16 cellular contexts compared by ENCODE assay signal in the genomic region with DNA sequence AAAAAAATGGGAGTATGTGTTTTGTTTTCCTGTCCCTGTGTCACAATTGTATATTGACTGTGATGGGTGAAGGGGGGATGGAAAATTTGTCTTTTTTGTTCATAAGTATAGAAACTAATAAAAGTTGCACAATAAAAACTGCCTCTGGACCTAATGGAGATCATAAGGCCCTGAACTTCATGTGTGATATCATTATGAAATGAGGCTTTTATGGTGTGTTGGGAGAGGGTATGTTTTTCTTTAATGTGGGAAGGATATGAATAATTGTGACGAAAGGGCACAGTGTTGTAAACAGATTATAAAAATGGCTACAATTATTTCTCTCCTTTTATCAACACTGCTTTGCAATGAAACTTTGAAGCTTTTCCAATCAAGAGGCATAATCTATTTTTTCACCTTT.
A peak's percentile ranks its signal among the peaks of the same experiment; 100 is the strongest.
DNase-seq lines count a peak whose midpoint lies in the region; ATAC-seq and TF ChIP-seq lines count a peak whose summit lies in the region.
"Had no signal": no experiment of that assay in that cellular context is flagged by ENCODE, and none has a peak within 500 bp of the region (broad histone marks: within the 10 kb centered on the region; RNA-seq: fewer than 3 reads in every experiment).

No MANE protein-coding gene starts in this region.

- H3K27ac ChIP-seq in brain microvascular endothelial cell, result peak overlapping the region; percentile 14
- peak overlapping the region; percentile 21 for H3K27ac ChIP-seq in osteoblast (ENCODE audit: low read depth, low read length)

- no peak overlapping the region for H3K4me2 ChIP-seq in osteoblast (ENCODE audit: insufficient read depth, low read length)

- TF ChIP-seq CTCF in HFFc6 (IDR thresholded peaks at IDR 0.05), result no peak
- TF ChIP-seq CTCF in brain microvascular endothelial cell (IDR thresholded peaks at IDR 0.05; ENCODE audit: low read depth, low read length, missing control alignments), result no peak
- TF ChIP-seq CTCF in osteoblast (IDR thresholded peaks at IDR 0.05; ENCODE audit: extremely low read depth, low read depth, low read length), result no peak
- TF ChIP-seq CTCF in lower leg skin (IDR thresholded peaks at IDR 0.05), result no peak

- no peaks in the 10 kb centered on the region for H4K20me1 ChIP-seq in osteoblast (ENCODE audit: insufficient read depth, low read length)

- H3K27ac Mint-ChIP-seq in HFFc6, result peak overlapping the region; percentile 64
- H3K27ac Mint-ChIP-seq: CD4-positive, alpha-beta memory T cell had no signal

- H3K4me3 ChIP-seq in brain microvascular endothelial cell (ENCODE audit: low read depth, low read length) (no peak overlapping the region), osteoblast (ENCODE audit: insufficient read depth, low read length) (no peak overlapping the region), lower leg skin (ENCODE audit: low read depth, poor library complexity, severe bottlenecking) (no peak overlapping the region)
- H3K4me3 ChIP-seq: MG63 had no signal

- intact Hi-C loops in lower leg skin (cut with DNase I; ENCODE audit: low total_unique reads), result no loop called here

- H3K4me1 ChIP-seq in osteoblast (ENCODE audit: insufficient read depth, low read length), result peaks cover 4% of the 10 kb centered on the region
- H3K4me1 ChIP-seq: BE2C had no signal

- ATAC-seq in GM18870 (IDR thresholded peaks at IDR 0.05; ENCODE audit: unreplicated experiment) (no peak), HG03571 (IDR thresholded peaks at IDR 0.05; ENCODE audit: unreplicated experiment) (no peak)
- ATAC-seq: HCT116, SK-N-SH treated with all-trans-retinoic acid at 6 μM for 48 hours had no signal

- no peaks in the 10 kb centered on the region for H3K9me3 Mint-ChIP-seq in HFFc6

- H3K27me3 ChIP-seq in brain microvascular endothelial cell (replicated peaks) (no peaks in the 10 kb centered on the region), osteoblast (ENCODE audit: insufficient read depth, low read length) (no peaks in the 10 kb centered on the region)
- H3K27me3 ChIP-seq: BE2C, MG63 had no signal

- WGBS in lower leg skin, 2 donors, result 65 to 82% methylated on average over 1 of the region's 1 CpG

- H3K36me3 ChIP-seq in brain microvascular endothelial cell (replicated peaks), result no peaks in the 10 kb centered on the region
- H3K36me3 ChIP-seq in osteoblast (ENCODE audit: insufficient read depth, low read length), result no peaks in the 10 kb centered on the region
- H3K36me3 ChIP-seq: BE2C, MG63 had no signal

- no peak overlapping the region for H3K4me3 Mint-ChIP-seq in HFFc6
- H3K4me3 Mint-ChIP-seq: CD4-positive, alpha-beta memory T cell had no signal

- H3K36me3 Mint-ChIP-seq in HFFc6 (ENCODE audit: low read depth), result peaks cover 7% of the 10 kb centered on the region; the same call in 1 of the 2 replicates
- H3K36me3 Mint-ChIP-seq: CD4-positive, alpha-beta memory T cell had no signal

- in situ Hi-C loops in brain microvascular endothelial cell (cut with HindIII; ENCODE audit: low pct_ligation_motif_present, low sequenced_read_pairs), result no loop called here

- H3K9me3 ChIP-seq in osteoblast (ENCODE audit: low read depth, low read length), result no peaks in the 10 kb centered on the region
- H3K9me3 ChIP-seq: BE2C, MG63 had no signal

- DNase-seq in HFFc6 (no peak), brain microvascular endothelial cell (no peak), fibroblast of peridontal ligament (ENCODE audit: extremely low read depth) (peak; percentile 5), osteoblast (ENCODE audit: insufficient read length, low spot score, missing footprints) (no peak), lower leg skin (ENCODE audit: low spot score in 2 of 2) (no peak)
- DNase-seq: BE2C; CD4-positive, alpha-beta memory T cell; KG1; NCI-H1694; NCI-H2107; Right ventricle myocardium superior had no signal

- peak overlapping the region; percentile 63 for H2AFZ ChIP-seq in osteoblast (ENCODE audit: low read length)

- no peak for TF ChIP-seq POLR2A in lower leg skin (IDR thresholded peaks at IDR 0.05)

- H3K4me1 Mint-ChIP-seq in HFFc6 (ENCODE audit: low read depth), result peaks cover 28% of the 10 kb centered on the region

- H3K27me3 Mint-ChIP-seq in HFFc6 (ENCODE audit: insufficient read depth), result no peaks in the 10 kb centered on the region
- H3K27me3 Mint-ChIP-seq: CD4-positive, alpha-beta memory T cell had no signal

- no peaks in the 10 kb centered on the region for H3K79me2 ChIP-seq in osteoblast (ENCODE audit: insufficient read depth, low read length)
